ENCODE assay signal across 27 cellular contexts in the genomic region with DNA sequence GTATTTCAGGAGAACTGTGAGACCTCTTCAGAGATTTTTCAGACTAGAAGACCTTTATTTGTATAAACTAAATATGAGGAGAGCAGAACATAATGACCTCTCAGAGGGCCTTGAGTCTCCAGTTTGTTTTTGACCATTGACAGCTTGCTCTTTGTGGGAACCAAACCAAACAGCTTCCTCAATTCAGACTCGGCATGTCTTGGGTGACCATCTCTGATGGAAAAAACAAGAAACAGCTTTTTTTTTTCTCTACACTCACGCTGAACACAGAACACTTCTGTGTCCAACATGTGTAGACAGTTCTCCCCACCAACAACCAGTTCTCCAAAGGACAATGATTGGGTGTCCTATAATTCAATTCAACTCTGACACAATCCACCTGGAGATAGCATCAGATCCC. TPM values are rescaled to one million over a fixed set of nuclear protein-coding genes. Genes with fewer than 3 reads are reported as not detected.
"Had no signal": no experiment of that assay in that cellular context is flagged by ENCODE, and none has a peak within 500 bp of the region (broad histone marks: within the 10 kb centered on the region; RNA-seq: fewer than 3 reads in every experiment).

No MANE protein-coding gene starts in this region.

- H3K36me3 ChIP-seq: brain microvascular endothelial cell, esophagus muscularis mucosa, left ventricle myocardium inferior, neutrophil, thoracic aorta, vagina had no signal

- DNase-seq: activated CD4-positive, alpha-beta memory T cell treated with anti-CD3 and anti-CD28 coated beads for 36 hours; activated CD4-positive, alpha-beta T cell treated with anti-CD3 and anti-CD28 coated beads for 4 hours; activated CD8-positive, alpha-beta memory T cell treated with anti-CD3 and anti-CD28 coated beads, Interleukin-2, amount 50 U/mL, for 48 hours; activated gamma-delta T cell treated with Interleukin-2 at 50 U/mL for 16 hours; activated naive CD4-positive, alpha-beta T cell treated with anti-CD3 and anti-CD28 coated beads, Interleukin-2, amount 50 U/mL, for 16 hours; activated T-cell treated with anti-CD3 and anti-CD28 coated beads, Interleukin-2, amount 50 U/mL, for 4 hours; amniotic stem cell; foreskin keratinocyte; left ventricle myocardium inferior; naive B cell; stimulated activated CD4-positive, alpha-beta T cell treated with anti-CD3 and anti-CD28 coated beads, Interleukin-4, amount 100 ng/mL, for 24 hours; T-helper 9 cell had no signal

- H3K27ac ChIP-seq: brain microvascular endothelial cell, coronary artery, esophagus muscularis mucosa, foreskin keratinocyte, left ventricle myocardium inferior, neutrophil, skin epidermis, thoracic aorta, vagina, VCaP had no signal

- H3K4me3 ChIP-seq: coronary artery, esophagus muscularis mucosa, left ventricle myocardium inferior, lung, skin epidermis, thoracic aorta, vagina had no signal

- ATAC-seq: activated T-cell treated with anti-CD3 and anti-CD28 coated beads, Interleukin-2, amount 50 U/mL, for 4 hours; foreskin keratinocyte had no signal

- H3K27me3 ChIP-seq: brain microvascular endothelial cell, esophagus muscularis mucosa, vagina had no signal

- H3K9me3 ChIP-seq: esophagus muscularis mucosa, left ventricle myocardium inferior, neutrophil, thoracic aorta, vagina had no signal

- H3K4me1 ChIP-seq: esophagus muscularis mucosa, foreskin keratinocyte, vagina had no signal

RNA-seq across cellular contexts. Expression of gene ATP1A4, which starts 11.5 kb away (rescaled TPM):
- total RNA-seq: activated CD4-positive, alpha-beta memory T cell treated with anti-CD3 and anti-CD28 coated beads for 36 hours; activated CD8-positive, alpha-beta memory T cell treated with anti-CD3 and anti-CD28 coated beads for 36 hours; activated T-cell treated with anti-CD3 and anti-CD28 coated beads, Interleukin-2, amount 50 U/mL, for 4 hours; astrocyte; foreskin keratinocyte; osteocyte; progenitor cell of endocrine pancreas; renal cortical epithelial cell; vagina had no signal

RNA-seq across cellular contexts. Expression of gene CASQ1, which starts 27.4 kb away (rescaled TPM):
- total RNA-seq: activated CD4-positive, alpha-beta memory T cell treated with anti-CD3 and anti-CD28 coated beads for 36 hours; activated CD8-positive, alpha-beta memory T cell treated with anti-CD3 and anti-CD28 coated beads for 36 hours; activated T-cell treated with anti-CD3 and anti-CD28 coated beads, Interleukin-2, amount 50 U/mL, for 4 hours; activated T-helper 17 cell treated with anti-CD3 and anti-CD28 coated beads, Interleukin-2, amount 50 U/mL, for 72 hours; foreskin keratinocyte; osteocyte; progenitor cell of endocrine pancreas; renal cortical epithelial cell; vagina had no signal

RNA-seq across cellular contexts. Expression of gene ATP1A2, which starts 47.4 kb away (rescaled TPM):
- total RNA-seq: activated CD4-positive, alpha-beta memory T cell treated with anti-CD3 and anti-CD28 coated beads for 36 hours; activated CD8-positive, alpha-beta memory T cell treated with anti-CD3 and anti-CD28 coated beads for 36 hours; activated T-cell treated with anti-CD3 and anti-CD28 coated beads, Interleukin-2, amount 50 U/mL, for 4 hours; activated T-helper 17 cell treated with anti-CD3 and anti-CD28 coated beads, Interleukin-2, amount 50 U/mL, for 72 hours; foreskin keratinocyte; progenitor cell of endocrine pancreas had no signal
